1 cellular context compared by ENCODE assay signal in genomic region chr2:23924589-23925359, GRCh38.
TF ChIP-seq lines count a peak whose summit lies in the region.

No MANE protein-coding gene starts in this region.

TF ChIP-seq in A549, 52 proteins besides CTCF, POLR2A, EP300 and RAD21 (continued from another document):
- TF ChIP-seq CBX2 (IDR thresholded peaks at IDR 0.05; ENCODE audit: borderline replicate concordance, low read depth) (no peak), ZC3H11A (IDR thresholded peaks at IDR 0.05) (no peak)
- TF ChIP-seq, protein P1, sequence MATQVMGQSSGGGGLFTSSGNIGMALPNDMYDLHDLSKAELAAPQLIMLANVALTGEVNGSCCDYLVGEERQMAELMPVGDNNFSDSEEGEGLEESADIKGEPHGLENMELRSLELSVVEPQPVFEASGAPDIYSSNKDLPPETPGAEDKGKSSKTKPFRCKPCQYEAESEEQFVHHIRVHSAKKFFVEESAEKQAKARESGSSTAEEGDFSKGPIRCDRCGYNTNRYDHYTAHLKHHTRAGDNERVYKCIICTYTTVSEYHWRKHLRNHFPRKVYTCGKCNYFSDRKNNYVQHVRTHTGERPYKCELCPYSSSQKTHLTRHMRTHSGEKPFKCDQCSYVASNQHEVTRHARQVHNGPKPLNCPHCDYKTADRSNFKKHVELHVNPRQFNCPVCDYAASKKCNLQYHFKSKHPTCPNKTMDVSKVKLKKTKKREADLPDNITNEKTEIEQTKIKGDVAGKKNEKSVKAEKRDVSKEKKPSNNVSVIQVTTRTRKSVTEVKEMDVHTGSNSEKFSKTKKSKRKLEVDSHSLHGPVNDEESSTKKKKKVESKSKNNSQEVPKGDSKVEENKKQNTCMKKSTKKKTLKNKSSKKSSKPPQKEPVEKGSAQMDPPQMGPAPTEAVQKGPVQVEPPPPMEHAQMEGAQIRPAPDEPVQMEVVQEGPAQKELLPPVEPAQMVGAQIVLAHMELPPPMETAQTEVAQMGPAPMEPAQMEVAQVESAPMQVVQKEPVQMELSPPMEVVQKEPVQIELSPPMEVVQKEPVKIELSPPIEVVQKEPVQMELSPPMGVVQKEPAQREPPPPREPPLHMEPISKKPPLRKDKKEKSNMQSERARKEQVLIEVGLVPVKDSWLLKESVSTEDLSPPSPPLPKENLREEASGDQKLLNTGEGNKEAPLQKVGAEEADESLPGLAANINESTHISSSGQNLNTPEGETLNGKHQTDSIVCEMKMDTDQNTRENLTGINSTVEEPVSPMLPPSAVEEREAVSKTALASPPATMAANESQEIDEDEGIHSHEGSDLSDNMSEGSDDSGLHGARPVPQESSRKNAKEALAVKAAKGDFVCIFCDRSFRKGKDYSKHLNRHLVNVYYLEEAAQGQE (IDR thresholded peaks at IDR 0.05), result no peak
